11 cellular contexts compared by ENCODE assay signal in the genomic region with DNA sequence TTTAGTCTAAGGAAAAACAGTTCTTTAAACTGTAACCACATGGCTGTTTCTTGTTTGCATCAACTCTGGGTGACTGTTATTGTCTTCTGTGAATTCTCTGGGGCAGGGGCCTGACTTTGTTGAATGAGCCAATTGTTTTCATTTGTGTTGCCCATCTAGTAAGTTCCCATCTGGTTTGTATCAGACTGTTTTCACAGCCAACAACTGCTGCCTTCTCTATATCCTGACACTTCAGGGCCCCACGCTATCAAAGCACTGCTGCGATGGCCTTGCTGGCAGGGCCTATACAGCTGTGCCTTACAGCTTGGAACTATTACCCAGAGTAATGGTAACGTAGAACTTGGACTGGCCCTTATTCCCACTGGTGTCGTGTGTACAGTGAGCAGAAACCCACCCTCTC.
DNase-seq lines count a peak whose midpoint lies in the region; ATAC-seq lines count a peak whose summit lies in the region.
"Had no signal": no experiment of that assay in that cellular context is flagged by ENCODE, and none has a peak within 500 bp of the region (broad histone marks: within the 10 kb centered on the region; RNA-seq: fewer than 3 reads in every experiment).

No MANE protein-coding gene starts in this region.

- peak overlapping the region; percentile 78 for H3K27ac ChIP-seq in muscle layer of colon (ENCODE audit: low read depth, low read length)
- H3K27ac ChIP-seq: suprapubic skin had no signal

- DNase-seq in activated T-cell treated with anti-CD3 and anti-CD28 coated beads, Interleukin-2, amount 50 U/mL, for 24 hours, result no peak
- DNase-seq in activated T-cell treated with anti-CD3 and anti-CD28 coated beads, Interleukin-2, amount 50 U/mL, for 1 hour, result no peak
- DNase-seq in fibroblast of peridontal ligament (ENCODE audit: extremely low read depth) (peak; percentile 8), H4 (ENCODE audit: low spot score) (no peak)
- no peak for DNase-seq in activated CD4-positive, alpha-beta T cell treated with anti-CD3 and anti-CD28 coated beads, Interleukin-2, amount 10 ng/mL, durations not matched to agents 7 days and 5 days
- DNase-seq: activated CD4-positive, alpha-beta T cell treated with anti-CD3 and anti-CD28 coated beads, Interleukin-2, amount 50 U/mL, for 1 hour; MM.1S had no signal

- no peaks in the 10 kb centered on the region for H3K36me3 ChIP-seq in muscle layer of colon (ENCODE audit: insufficient read depth, low read length)
- H3K36me3 ChIP-seq: suprapubic skin had no signal

- POLR2A ChIA-PET in activated CD4-positive, alpha-beta T cell treated with anti-CD3 and anti-CD28 coated beads, Interleukin-2, amount 10 ng/mL, durations not matched to agents 7 days and 5 days (lab: Charles Lee), result no interaction called here

- H3K4me1 Mint-ChIP-seq in activated T-cell treated with anti-CD3 and anti-CD28 coated beads, Interleukin-2, amount 50 U/mL, for 24 hours (ENCODE audit: low read depth), result peaks cover 8% of the 10 kb centered on the region
- no peaks in the 10 kb centered on the region for H3K4me1 Mint-ChIP-seq in activated CD4-positive, alpha-beta T cell treated with anti-CD3 and anti-CD28 coated beads, Interleukin-2, amount 10 ng/mL, durations not matched to agents 7 days and 5 days

- ATAC-seq in HG02623 (IDR thresholded peaks at IDR 0.05; ENCODE audit: unreplicated experiment), result no peak
- ATAC-seq in activated CD4-positive, CD25-positive, alpha-beta regulatory T cell treated with anti-CD3 and anti-CD28 coated beads, Interleukin-2, amount 50 U/mL, for 24 hours, result no peak

- peak overlapping the region; percentile 10 for H3K27ac Mint-ChIP-seq in activated T-cell treated with anti-CD3 and anti-CD28 coated beads, Interleukin-2, amount 50 U/mL, for 24 hours
- no peak overlapping the region for H3K27ac Mint-ChIP-seq in activated CD4-positive, alpha-beta T cell treated with anti-CD3 and anti-CD28 coated beads, Interleukin-2, amount 10 ng/mL, durations not matched to agents 7 days and 5 days

- peaks cover 4% of the 10 kb centered on the region for H3K36me3 Mint-ChIP-seq in activated T-cell treated with anti-CD3 and anti-CD28 coated beads, Interleukin-2, amount 50 U/mL, for 24 hours (ENCODE audit: low read depth)
- peaks cover 1% of the 10 kb centered on the region for H3K36me3 Mint-ChIP-seq in activated CD4-positive, alpha-beta T cell treated with anti-CD3 and anti-CD28 coated beads, Interleukin-2, amount 10 ng/mL, durations not matched to agents 7 days and 5 days (ENCODE audit: low read depth)

- no peak overlapping the region for H3K9ac ChIP-seq in muscle layer of colon (ENCODE audit: low read length)

- no peak overlapping the region for H3K4me3 Mint-ChIP-seq in activated T-cell treated with anti-CD3 and anti-CD28 coated beads, Interleukin-2, amount 50 U/mL, for 24 hours
- no peak overlapping the region for H3K4me3 Mint-ChIP-seq in activated CD4-positive, alpha-beta T cell treated with anti-CD3 and anti-CD28 coated beads, Interleukin-2, amount 10 ng/mL, durations not matched to agents 7 days and 5 days

- peaks cover 21% of the 10 kb centered on the region for H3K4me1 ChIP-seq in muscle layer of colon (ENCODE audit: insufficient read depth, low read length)
- H3K4me1 ChIP-seq: suprapubic skin had no signal

- CTCF ChIA-PET in activated CD4-positive, alpha-beta T cell treated with anti-CD3 and anti-CD28 coated beads, Interleukin-2, amount 10 ng/mL, durations not matched to agents 7 days and 5 days (lab: Charles Lee), result no interaction called here

- peaks cover 13% of the 10 kb centered on the region for H3K9me3 Mint-ChIP-seq in activated T-cell treated with anti-CD3 and anti-CD28 coated beads, Interleukin-2, amount 50 U/mL, for 24 hours
- H3K9me3 Mint-ChIP-seq in activated CD4-positive, alpha-beta T cell treated with anti-CD3 and anti-CD28 coated beads, Interleukin-2, amount 10 ng/mL, durations not matched to agents 7 days and 5 days, result peaks cover 7% of the 10 kb centered on the region

- H3K4me3 ChIP-seq in muscle layer of colon (ENCODE audit: low read depth in 1 of 2, low read length in 2 of 2), result no peak overlapping the region
- H3K4me3 ChIP-seq: suprapubic skin had no signal

- no peaks in the 10 kb centered on the region for H3K27me3 Mint-ChIP-seq in activated T-cell treated with anti-CD3 and anti-CD28 coated beads, Interleukin-2, amount 50 U/mL, for 24 hours
- H3K27me3 Mint-ChIP-seq in activated CD4-positive, alpha-beta T cell treated with anti-CD3 and anti-CD28 coated beads, Interleukin-2, amount 10 ng/mL, durations not matched to agents 7 days and 5 days, result no peaks in the 10 kb centered on the region

- no peaks in the 10 kb centered on the region for H3K27me3 ChIP-seq in muscle layer of colon (ENCODE audit: control insufficient read depth in 1 of 2, insufficient read depth in 2 of 2, low read length in 2 of 2)
- H3K27me3 ChIP-seq: suprapubic skin had no signal

- H3K9me3 ChIP-seq in muscle layer of colon (ENCODE audit: low read length), result no peaks in the 10 kb centered on the region
- H3K9me3 ChIP-seq: suprapubic skin had no signal
